Comparison of ENCODE assay signal across 2 cellular contexts in genomic region chr2:199118701-199119241, GRCh38.
TF ChIP-seq lines count a peak whose summit lies in the region.

No MANE protein-coding gene starts in this region.

TF ChIP-seq in GM23338, 12 proteins besides CTCF, POLR2A, EP300 and RAD21 (continued from another document):
- TF ChIP-seq REST (IDR thresholded peaks at IDR 0.05; ENCODE audit: unreplicated experiment) (no peak), ETS1 (IDR thresholded peaks at IDR 0.05) (no peak), EZH2phosphoT487 (IDR thresholded peaks at IDR 0.05; ENCODE audit: unreplicated experiment) (no peak), ZNF462 (CRISPR knock-in tag; IDR thresholded peaks at IDR 0.05) (no peak), ZNF331 (CRISPR knock-in tag; IDR thresholded peaks at IDR 0.05; ENCODE audit: low read depth) (no peak), NANOG (IDR thresholded peaks at IDR 0.05; ENCODE audit: borderline replicate concordance) (no peak), JUNB (IDR thresholded peaks at IDR 0.05; ENCODE audit: unreplicated experiment) (no peak), POLR2AphosphoS5 (IDR thresholded peaks at IDR 0.05; ENCODE audit: low read depth) (no peak)

TF ChIP-seq in WTC11, 78 proteins besides CTCF, POLR2A, EP300 and RAD21 (continued from another document):
- TF ChIP-seq AR (CRISPR knock-in tag; IDR thresholded peaks at IDR 0.05) (no peak), TP53 (CRISPR knock-in tag; IDR thresholded peaks at IDR 0.05) (no peak), SMAD3 (CRISPR knock-in tag; IDR thresholded peaks at IDR 0.05; ENCODE audit: borderline replicate concordance) (no peak), E2F5 (CRISPR knock-in tag; IDR thresholded peaks at IDR 0.05) (no peak), IRF1 (CRISPR knock-in tag; IDR thresholded peaks at IDR 0.05) (no peak), SOX15 (CRISPR knock-in tag; IDR thresholded peaks at IDR 0.05) (no peak)
TF ChIP-seq in WTC11: peak in this region for 0.
